ENCODE assay signal across 18 cellular contexts in the genomic region with DNA sequence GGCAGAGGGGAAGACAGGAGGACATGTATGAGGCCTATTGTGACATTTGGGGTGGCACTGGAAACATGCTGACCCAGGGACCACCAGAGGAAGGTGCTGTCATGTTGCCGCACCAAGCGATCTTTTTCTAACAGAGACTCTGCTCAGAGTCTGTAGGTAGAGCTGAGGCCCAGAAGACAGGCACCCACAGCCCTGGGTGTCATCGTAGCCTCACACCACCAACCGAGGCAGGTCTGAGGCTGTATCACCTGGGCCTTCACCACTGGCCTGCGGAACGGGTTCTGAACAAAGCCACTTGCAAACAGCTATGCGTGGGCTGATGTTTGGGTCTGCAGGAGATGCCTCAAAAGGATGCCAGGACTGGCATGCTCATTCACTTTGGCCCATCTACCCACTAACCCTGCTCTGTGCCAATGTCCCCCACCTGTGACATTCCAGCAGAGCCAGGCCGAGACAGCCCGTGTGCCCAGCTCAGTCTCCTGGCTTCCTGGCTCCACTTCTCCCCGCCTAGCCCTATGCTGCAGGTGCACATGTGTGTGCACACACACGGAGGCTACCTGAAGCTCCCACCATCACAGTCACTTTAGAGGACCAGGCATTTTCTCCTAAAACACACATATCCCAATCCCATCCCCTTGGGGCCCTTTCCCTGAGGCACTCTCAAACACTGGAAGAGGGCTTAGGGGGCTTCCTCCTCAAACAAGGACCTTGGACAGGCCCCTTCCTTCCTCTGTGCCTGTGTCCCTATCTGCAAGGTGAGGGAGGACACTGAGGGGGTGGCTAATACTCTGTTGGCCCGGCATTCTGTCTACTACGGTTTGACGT. TPM values are rescaled to one million over a fixed set of nuclear protein-coding genes. Genes with fewer than 3 reads are reported as not detected.
DNase-seq lines count a peak whose midpoint lies in the region; ATAC-seq, FAIRE-seq and TF ChIP-seq lines count a peak whose summit lies in the region.
"Had no signal": no experiment of that assay in that cellular context is flagged by ENCODE, and none has a peak within 500 bp of the region (broad histone marks: within the 10 kb centered on the region; RNA-seq: fewer than 3 reads in every experiment).

No MANE protein-coding gene starts in this region.

- no peak for TF ChIP-seq EP300 in SK-N-SH (IDR thresholded peaks at IDR 0.05; ENCODE audit: borderline replicate concordance in 1 of 2, low read depth in 1 of 2, low read length in 1 of 2)
- TF ChIP-seq EP300 in stomach (IDR thresholded peaks at IDR 0.05) = no peak

- no peak for TF ChIP-seq CTCF in SK-N-SH (IDR thresholded peaks at IDR 0.05)
- TF ChIP-seq CTCF in MCF 10A (IDR thresholded peaks at IDR 0.05; ENCODE audit: unreplicated experiment) = no peak
- TF ChIP-seq CTCF in left lung (IDR thresholded peaks at IDR 0.05) = no peak
- TF ChIP-seq CTCF in stomach (IDR thresholded peaks at IDR 0.05) = no peak

- peak overlapping the region; percentile 88 for H3K4me3 Mint-ChIP-seq in MCF 10A (ENCODE audit: unreplicated experiment)
- H3K4me3 Mint-ChIP-seq: memory B cell; stimulated activated naive CD8-positive, alpha-beta T cell treated with anti-CD3 and anti-CD28 coated beads, Interleukin-15, Interleukin-2, amounts not matched to agents 100 ng/mL and 50 ng/mL, for 24 hours had no signal

- no peaks in the 10 kb centered on the region for H3K79me2 ChIP-seq in SK-N-SH (ENCODE audit: insufficient read depth)

- H3K9me3 ChIP-seq in SK-N-SH = no peaks in the 10 kb centered on the region
- H3K9me3 ChIP-seq in left lung = no peaks in the 10 kb centered on the region
- no peaks in the 10 kb centered on the region for H3K9me3 ChIP-seq in stomach
- H3K9me3 ChIP-seq: SJSA1 had no signal

- H3K9me3 Mint-ChIP-seq in MCF 10A (ENCODE audit: unreplicated experiment) = no peaks in the 10 kb centered on the region
- H3K9me3 Mint-ChIP-seq: IgD-negative memory B cell; memory B cell; stimulated activated naive CD8-positive, alpha-beta T cell treated with anti-CD3 and anti-CD28 coated beads, Interleukin-15, Interleukin-2, amounts not matched to agents 100 ng/mL and 50 ng/mL, for 24 hours had no signal

- CTCF ChIA-PET in SK-N-SH (lab: Yijun Ruan, JAX) = interaction anchor here (0.9 to 2.7 kb wide), 3 partner anchors 9 to 166 kb away, joined by 3 to 9 read pairs (median 3); no protein-coding TSS in a partner anchor
- CTCF ChIA-PET in MCF 10A (lab: Yijun Ruan, JAX) = interaction anchor here (0.6 to 7.7 kb wide), 7 partner anchors 11 to 995 kb away, joined by 3 to 68 read pairs (median 4); no protein-coding TSS in a partner anchor

- peaks cover 15% of the 10 kb centered on the region for H3K36me3 Mint-ChIP-seq in MCF 10A (ENCODE audit: insufficient read depth, unreplicated experiment)
- H3K36me3 Mint-ChIP-seq: IgD-negative memory B cell, memory B cell had no signal

- WGBS in SK-N-SH (ENCODE audit: low lambda C conversion rate) = 32% methylated on average over 6 of the region's 14 CpGs
- 84 to 93% (median 90%) methylated on average over 12 to 14 of the region's 14 CpGs for WGBS in stomach, 5 donors

- no peaks in the 10 kb centered on the region for H3K27me3 Mint-ChIP-seq in MCF 10A (ENCODE audit: insufficient read depth, unreplicated experiment)
- H3K27me3 Mint-ChIP-seq: stimulated activated naive CD8-positive, alpha-beta T cell treated with anti-CD3 and anti-CD28 coated beads, Interleukin-15, Interleukin-2, amounts not matched to agents 100 ng/mL and 50 ng/mL, for 24 hours had no signal

- no peak for TF ChIP-seq POLR2A in stomach (IDR thresholded peaks at IDR 0.05)

- no TSS peak for BruUV-seq in MCF 10A (replicated peaks; lab: Mats Ljungman, UMichigan)

- peaks cover 0 to 28% of the 10 kb centered on the region in 2 experiments; a peak in 1 of 4 replicates for H3K4me1 ChIP-seq in SK-N-SH (ENCODE audit: control insufficient read depth in 1 of 2, insufficient read depth in 2 of 2, low read depth in 1 of 2, low read length in 1 of 2)
- no peaks in the 10 kb centered on the region for H3K4me1 ChIP-seq in left lung
- H3K4me1 ChIP-seq in stomach = peaks cover 0 to 6% (median 0%) of the 10 kb centered on the region in 4 donors
- H3K4me1 ChIP-seq: SJSA1 had no signal

- no peak overlapping the region for H3K27ac Mint-ChIP-seq in MCF 10A (ENCODE audit: low read depth, unreplicated experiment)
- H3K27ac Mint-ChIP-seq: IgD-negative memory B cell; memory B cell; stimulated activated naive CD8-positive, alpha-beta T cell treated with anti-CD3 and anti-CD28 coated beads, Interleukin-15, Interleukin-2, amounts not matched to agents 100 ng/mL and 50 ng/mL, for 24 hours had no signal

- DNase-seq in SK-N-SH = peak; percentile 5
- no peak for DNase-seq in MCF 10A (ENCODE audit: unreplicated experiment)
- peak; percentile 25 to 34 for DNase-seq in left lung
- peak; percentile 9 for DNase-seq in stomach
- no peak for DNase-seq in dermis blood vessel endothelial cell
- no peak for DNase-seq in HTR-8/SVneo (ENCODE audit: insufficient read length, low spot score)
- no peak for DNase-seq in hepatic stellate cell (ENCODE audit: low spot score)
- DNase-seq: C1 segment of cervical spinal cord, DMS53, NCI-H1105 treated with DMSO at 0.1 percent for 48 hours, NCI-H226 had no signal

- H2AFZ ChIP-seq in SK-N-SH (ENCODE audit: low read depth) = no peak overlapping the region

- POLR2A ChIA-PET in SK-N-SH (lab: Yijun Ruan, JAX) = no interaction called here
- POLR2A ChIA-PET in MCF 10A (lab: Yijun Ruan, JAX) = interaction anchor here (0.7 to 8.0 kb wide), 7 partner anchors 11 to 440 kb away, joined by 3 to 153 read pairs (median 4); partner anchors contain the start of gene NECTIN1

- H3F3A ChIP-seq in SK-N-SH (replicated peaks; ENCODE audit: insufficient read depth) = no peaks in the 10 kb centered on the region

- no peak overlapping the region for H3K4me2 ChIP-seq in SK-N-SH

- no peaks in the 10 kb centered on the region for H3K36me3 ChIP-seq in SK-N-SH (replicated peaks in 1 of 2; ENCODE audit: control insufficient read depth in 1 of 2, insufficient read depth in 2 of 2, low read length in 1 of 2)
- no peaks in the 10 kb centered on the region for H3K36me3 ChIP-seq in left lung
- no peaks in the 10 kb centered on the region for H3K36me3 ChIP-seq in stomach
- H3K36me3 ChIP-seq: SJSA1 had no signal

- no peak for ATAC-seq in SK-N-SH treated with all-trans-retinoic acid at 6 μM for 48 hours
- ATAC-seq in left lung = no peak

- no peak for FAIRE-seq in HTR-8/SVneo (lab: Jason Lieb, UNC)
- FAIRE-seq: H54 had no signal

- H3K9me2 ChIP-seq in SK-N-SH = no peaks in the 10 kb centered on the region

- no peak overlapping the region for H3K9ac ChIP-seq in SK-N-SH

- intact Hi-C loops in MCF 10A (cut with micrococcal nuclease) (no loop called here), left lung (cut with DNase I) (no loop called here), stomach (cut with DNase I; ENCODE audit: low total_unique reads) (no loop called here)

- H3K4me1 Mint-ChIP-seq in MCF 10A (ENCODE audit: insufficient read depth, unreplicated experiment) = peaks cover 55% of the 10 kb centered on the region
- H3K4me1 Mint-ChIP-seq: IgD-negative memory B cell, memory B cell had no signal

- no peak overlapping the region for H3K27ac ChIP-seq in SK-N-SH (ENCODE audit: low read depth in 2 of 2, low read length in 1 of 2)
- no peak overlapping the region for H3K27ac ChIP-seq in left lung
- no peak overlapping the region for H3K27ac ChIP-seq in stomach
- H3K27ac ChIP-seq: 22Rv1, SJSA1 had no signal

- no peak for TF ChIP-seq RAD21 in SK-N-SH (IDR thresholded peaks at IDR 0.05; ENCODE audit: low read length)

- H3K27me3 ChIP-seq in SK-N-SH (ENCODE audit: insufficient read depth) = no peaks in the 10 kb centered on the region; the same call in 1 of the 2 replicates
- peaks cover 0 to 8% of the 10 kb centered on the region in 2 donors for H3K27me3 ChIP-seq in left lung
- H3K27me3 ChIP-seq in stomach = peaks cover 0 to 27% (median 0%) of the 10 kb centered on the region in 3 donors
- H3K27me3 ChIP-seq: SJSA1 had no signal

- H3K4me3 ChIP-seq in SK-N-SH (ENCODE audit: low read depth in 2 of 2, low read length in 1 of 2) (no peak overlapping the region), left lung (no peak overlapping the region), stomach (no peak overlapping the region)
- H3K4me3 ChIP-seq: SJSA1 had no signal

- H4K20me1 ChIP-seq in SK-N-SH (ENCODE audit: insufficient read depth) = no peaks in the 10 kb centered on the region

TF ChIP-seq in SK-N-SH, 30 proteins besides CTCF, POLR2A, EP300 and RAD21 (continues in another document):
- TF ChIP-seq FOXJ3 (CRISPR knock-in tag; IDR thresholded peaks at IDR 0.05) = no peak
- TF ChIP-seq, protein P1, sequence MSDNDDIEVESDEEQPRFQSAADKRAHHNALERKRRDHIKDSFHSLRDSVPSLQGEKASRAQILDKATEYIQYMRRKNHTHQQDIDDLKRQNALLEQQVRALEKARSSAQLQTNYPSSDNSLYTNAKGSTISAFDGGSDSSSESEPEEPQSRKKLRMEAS (IDR thresholded peaks at IDR 0.05; ENCODE audit: low read depth) = no peak
- TF ChIP-seq ELF1 (IDR thresholded peaks at IDR 0.05) = no peak
- no peak for TF ChIP-seq RCOR1 (IDR thresholded peaks at IDR 0.05; ENCODE audit: low read length)
- TF ChIP-seq CHD2 (IDR thresholded peaks at IDR 0.05; ENCODE audit: low read length, partially characterized antibody) = no peak
- TF ChIP-seq SMC3 (IDR thresholded peaks at IDR 0.05; ENCODE audit: low read depth, low read length) = no peak
- no peak for TF ChIP-seq JUND (IDR thresholded peaks at IDR 0.05)
- TF ChIP-seq NFIC (IDR thresholded peaks at IDR 0.05; ENCODE audit: borderline replicate concordance) = no peak

TF ChIP-seq in SK-N-SH treated with all-trans-retinoic acid at 6 μM for 48 hours, 23 proteins besides CTCF, POLR2A, EP300 and RAD21 (continues in another document):
- TF ChIP-seq CSDC2 (CRISPR knock-in tag; IDR thresholded peaks at IDR 0.05) (no peak), BACH2 (CRISPR knock-in tag; IDR thresholded peaks at IDR 0.05; ENCODE audit: borderline replicate concordance) (no peak), ZNF565 (CRISPR knock-in tag; conservative IDR thresholded peaks at IDR 0.05; ENCODE audit: low read depth) (no peak), RARB (CRISPR knock-in tag; IDR thresholded peaks at IDR 0.05) (no peak), ZNF70 (CRISPR knock-in tag; IDR thresholded peaks at IDR 0.05) (no peak), ZC3H10 (CRISPR knock-in tag; IDR thresholded peaks at IDR 0.05) (no peak), GLIS3 (CRISPR knock-in tag; IDR thresholded peaks at IDR 0.05) (no peak), OSR1 (CRISPR knock-in tag; IDR thresholded peaks at IDR 0.05) (no peak), TOX (CRISPR knock-in tag; IDR thresholded peaks at IDR 0.05; ENCODE audit: borderline replicate concordance) (no peak)

RNA-seq across cellular contexts. Expression of gene TRIM29, which starts 3.6 kb away (rescaled TPM):
- polyA plus RNA-seq in SK-N-SH (2012; rRNA removed) = 0.03 TPM in 1 of 2 replicates, not detected in the other
- polyA plus RNA-seq in SK-N-SH (2012; cell fraction: cytosol; rRNA removed) = 0.03 TPM in 1 of 2 replicates, not detected in the other
- polyA plus RNA-seq in SK-N-SH (2012; cell fraction: nucleus; rRNA removed) = 0.05 TPM in 1 of 2 replicates, not detected in the other
- 60.9 and 93.4 TPM in 2 replicates for total RNA-seq in MCF 10A (2022)
- total RNA-seq in left lung = 1 to 10 TPM; 2.3 to 5.4 TPM
- total RNA-seq in stomach = 10 to 100 TPM in 1 of 5 donors, 1 to 10 TPM in 2, not detected in 2; 2.0 to 57.8 (median 2.3) TPM
- 100 to 1,000 TPM in 1 of 3 donors, 1 to 10 TPM in 2; 1.4 to 287 (median 1.7) TPM for polyA plus RNA-seq in stomach
- not detected in 2 replicates for total RNA-seq in dermis blood vessel endothelial cell
- total RNA-seq: SJSA1 had no signal
- polyA plus RNA-seq: IgD-negative memory B cell had no signal

Comparison
In these comparisons a context has a peak if more than half of its experiments do, and no peak if none do; other contexts are left out.
1. DNase-seq: peak in SK-N-SH (single experiment), left lung (2 of 2) and stomach (single experiment); none in MCF 10A (single experiment), dermis blood vessel endothelial cell (single experiment), HTR-8/SVneo (single experiment) and hepatic stellate cell (single experiment).